Comparison of ENCODE assay signal across 9 cellular contexts in the genomic region with DNA sequence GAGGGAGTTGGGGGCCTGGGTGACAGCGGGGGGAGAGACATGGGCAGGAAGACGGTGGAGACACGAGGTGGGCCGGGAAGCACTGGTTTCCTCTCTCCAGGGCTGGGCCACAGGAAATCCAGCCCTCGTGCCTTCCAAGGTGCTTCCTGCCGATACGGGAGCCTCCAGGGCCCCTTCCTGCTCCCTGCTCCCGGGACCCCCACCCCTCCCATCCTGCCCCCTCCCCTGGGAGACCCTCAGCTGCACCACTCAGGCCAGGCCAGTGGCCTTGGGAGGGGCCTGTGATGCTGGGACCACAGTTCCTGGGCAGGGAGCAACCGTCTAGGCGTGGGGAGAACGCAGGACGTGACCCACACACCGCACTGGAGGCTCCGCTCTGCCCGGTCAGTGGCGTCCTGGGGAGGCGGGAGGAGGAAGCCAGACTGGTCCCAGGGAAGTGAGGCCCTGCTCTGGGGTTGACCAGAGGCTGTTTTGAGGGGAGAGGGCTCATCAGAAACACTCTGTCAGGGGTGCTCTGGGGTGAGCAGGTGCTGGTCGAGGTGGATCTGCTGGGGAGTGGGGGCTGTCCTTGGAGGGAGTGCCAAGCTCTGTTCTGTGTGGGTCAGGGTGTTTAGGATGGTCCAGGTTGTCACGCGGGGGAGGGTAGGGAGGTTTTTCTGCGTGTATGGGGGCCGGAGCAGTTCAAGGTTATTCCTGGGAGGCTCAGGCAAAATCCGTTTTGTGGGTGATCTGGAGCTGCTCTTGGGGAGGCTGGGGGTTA. TPM values are rescaled to one million over a fixed set of nuclear protein-coding genes. Genes with fewer than 3 reads are reported as not detected.
A peak's percentile ranks its signal among the peaks of the same experiment; 100 is the strongest.
DNase-seq lines count a peak whose midpoint lies in the region; ATAC-seq and TF ChIP-seq lines count a peak whose summit lies in the region.
"Had no signal": no experiment of that assay in that cellular context is flagged by ENCODE, and none has a peak within 500 bp of the region (broad histone marks: within the 10 kb centered on the region; RNA-seq: fewer than 3 reads in every experiment).

Gene SHANK3, plus strand, starts transcription at position 353 of the 760 bp plus-strand sequence.

- H3K27ac ChIP-seq in hepatocyte, result no peak within 1 kb of the TSS

- peaks cover 3% of the 10 kb centered on the region for H3K4me1 Mint-ChIP-seq in activated T-helper 17 cell treated with anti-CD3 and anti-CD28 coated beads, Interleukin-2, amount 50 U/mL, for 72 hours

- no peaks in the 10 kb centered on the region for H3K36me3 ChIP-seq in hepatocyte (replicated peaks; ENCODE audit: insufficient read depth, low read depth)

- peak within 1 kb of the TSS; percentile 43 for H3K4me3 Mint-ChIP-seq in activated T-helper 17 cell treated with anti-CD3 and anti-CD28 coated beads, Interleukin-2, amount 50 U/mL, for 72 hours

- peak within 1 kb of the TSS; percentile 56 for H2AFZ ChIP-seq in hepatocyte

- H3K27me3 Mint-ChIP-seq in activated T-helper 17 cell treated with anti-CD3 and anti-CD28 coated beads, Interleukin-2, amount 50 U/mL, for 72 hours, result peaks cover 46% of the 10 kb centered on the region

- DNase-seq in GDM1 (lab: John Stamatoyannopoulos, UW) (peak; percentile 95), hepatocyte (ENCODE audit: low spot score) (peak; percentile 3), sciatic nerve (ENCODE audit: low spot score) (peak; percentile 59), NCI-H146 (lab: John Stamatoyannopoulos, UW) (no peak), GOT3 (lab: John Stamatoyannopoulos, UW) (no peak)
- DNase-seq: NCI-H1105 treated with DMSO at 0.1 percent for 48 hours had no signal

- no peaks in the 10 kb centered on the region for H3K9me3 Mint-ChIP-seq in activated T-helper 17 cell treated with anti-CD3 and anti-CD28 coated beads, Interleukin-2, amount 50 U/mL, for 72 hours

- H3K27me3 ChIP-seq in hepatocyte, result peaks cover 14% of the 10 kb centered on the region

- no peaks in the 10 kb centered on the region for H3K9me3 ChIP-seq in hepatocyte (ENCODE audit: low read depth)

- TF ChIP-seq CTCF in hepatocyte (IDR thresholded peaks at IDR 0.05; ENCODE audit: poor library complexity), result no peak

- peak within 1 kb of the TSS; percentile 92 for H3K4me2 ChIP-seq in hepatocyte

- no peak within 1 kb of the TSS for H3K27ac Mint-ChIP-seq in activated T-helper 17 cell treated with anti-CD3 and anti-CD28 coated beads, Interleukin-2, amount 50 U/mL, for 72 hours

- no peaks in the 10 kb centered on the region for H3K9me2 ChIP-seq in hepatocyte (replicated peaks; ENCODE audit: insufficient read depth)

- H4K20me1 ChIP-seq in hepatocyte (ENCODE audit: insufficient read depth, poor library complexity, severe bottlenecking), result no peaks in the 10 kb centered on the region

- no peak for ATAC-seq in activated T-helper 17 cell treated with anti-CD3 and anti-CD28 coated beads, Interleukin-2, amount 50 U/mL, for 72 hours (replicated peaks)
- ATAC-seq in sciatic nerve, result peak; percentile 53
- no peak for ATAC-seq in HG03280 (IDR thresholded peaks at IDR 0.05; ENCODE audit: unreplicated experiment)
- no peak for ATAC-seq in GM21381 (IDR thresholded peaks at IDR 0.05; ENCODE audit: unreplicated experiment)

- no peaks in the 10 kb centered on the region for H3K79me2 ChIP-seq in hepatocyte

- no peaks in the 10 kb centered on the region for H3K4me1 ChIP-seq in hepatocyte (ENCODE audit: insufficient read depth)

- WGBS in hepatocyte (ENCODE audit: low lambda C conversion rate, missing lambda C conversion rate), result 70% methylated on average over 15 of the region's 23 CpGs

- H3K4me3 ChIP-seq in hepatocyte, result peak within 1 kb of the TSS; percentile 29

- no peaks in the 10 kb centered on the region for H3K36me3 Mint-ChIP-seq in activated T-helper 17 cell treated with anti-CD3 and anti-CD28 coated beads, Interleukin-2, amount 50 U/mL, for 72 hours (ENCODE audit: low read depth)

- intact Hi-C loops in sciatic nerve (cut with DNase I), result no loop called here

RNA-seq across cellular contexts. Expression of gene SHANK3, which starts in this region (rescaled TPM):
- total RNA-seq in activated T-helper 17 cell treated with anti-CD3 and anti-CD28 coated beads, Interleukin-2, amount 50 U/mL, for 72 hours, result under 1 TPM in 1 of 2 donors, not detected in 1; 0.19 TPM
- total RNA-seq in hepatocyte, result 2.4 and 2.9 TPM in 2 replicates
- polyA plus RNA-seq in hepatocyte, result 1.9 and 2.6 TPM in 2 replicates
- 56.6 TPM for total RNA-seq in sciatic nerve

Comparison
In these comparisons a context has a peak if more than half of its experiments do, and no peak if none do; other contexts are left out.
1. RNA of gene SHANK3 (total RNA-seq): 56.6 TPM in sciatic nerve (single experiment); 2.4 to 2.9 TPM in hepatocyte and 0.19 TPM in activated T-helper 17 cell treated with anti-CD3 and anti-CD28 coated beads, Interleukin-2, amount 50 U/mL, for 72 hours; every median in the first group is over 10 times any median in the second.
2. DNase-seq: peak in GDM1 (single experiment), hepatocyte (single experiment) and sciatic nerve (single experiment); none in NCI-H146 (single experiment) and GOT3 (single experiment).